Comparison of ENCODE assay signal across 9 cellular contexts in the genomic region with DNA sequence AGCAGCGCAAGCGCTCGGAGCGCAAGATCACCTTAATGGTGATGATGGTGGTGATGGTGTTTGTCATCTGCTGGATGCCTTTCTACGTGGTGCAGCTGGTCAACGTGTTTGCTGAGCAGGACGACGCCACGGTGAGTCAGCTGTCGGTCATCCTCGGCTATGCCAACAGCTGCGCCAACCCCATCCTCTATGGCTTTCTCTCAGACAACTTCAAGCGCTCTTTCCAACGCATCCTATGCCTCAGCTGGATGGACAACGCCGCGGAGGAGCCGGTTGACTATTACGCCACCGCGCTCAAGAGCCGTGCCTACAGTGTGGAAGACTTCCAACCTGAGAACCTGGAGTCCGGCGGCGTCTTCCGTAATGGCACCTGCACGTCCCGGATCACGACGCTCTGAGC. TPM values are rescaled to one million over a fixed set of nuclear protein-coding genes. Genes with fewer than 3 reads are reported as not detected.
DNase-seq lines count a peak whose midpoint lies in the region; ATAC-seq and TF ChIP-seq lines count a peak whose summit lies in the region.
"Had no signal": no experiment of that assay in that cellular context is flagged by ENCODE, and none has a peak within 500 bp of the region (broad histone marks: within the 10 kb centered on the region; RNA-seq: fewer than 3 reads in every experiment).

No MANE protein-coding gene starts in this region.

- no peaks in the 10 kb centered on the region for H3K4me1 ChIP-seq in rectal smooth muscle tissue (ENCODE audit: control insufficient read depth, insufficient read depth, low read length)

- in situ Hi-C loops in KBM-7 (cut with MboI; ENCODE audit: low pct_unique_long_range_greater_than_20kb, low sequenced_read_pairs) = no loop called here

- peaks cover 9% of the 10 kb centered on the region for H3K27me3 ChIP-seq in rectal smooth muscle tissue (ENCODE audit: control insufficient read depth, insufficient read depth, low read length)

- POLR2A ChIA-PET in RWPE1 (lab: Yijun Ruan, JAX; ENCODE audit: low non-redundant PET) = no interaction called here

- no peaks in the 10 kb centered on the region for H3K36me3 ChIP-seq in rectal smooth muscle tissue (ENCODE audit: control insufficient read depth, insufficient read depth, low read length)

- TF ChIP-seq CTCF in RWPE1 (conservative IDR thresholded peaks at IDR 0.05; ENCODE audit: low read depth) (no peak), fibroblast of the aortic adventitia (IDR thresholded peaks at IDR 0.05; ENCODE audit: insufficient read depth, low read length) (no peak)

- H3K4me3 ChIP-seq in fibroblast of the aortic adventitia (ENCODE audit: low read depth, low read length) (peak overlapping the region; percentile 52), rectal smooth muscle tissue (ENCODE audit: low read length) (peak overlapping the region; percentile 41)

- no peak overlapping the region for H3K9ac ChIP-seq in rectal smooth muscle tissue (ENCODE audit: low read length)

- DNase-seq in COLO668 (lab: John Stamatoyannopoulos, UW; ENCODE audit: unreplicated experiment) (peak; percentile 68), RWPE1 (ENCODE audit: low spot score) (peak; percentile 26), fibroblast of the aortic adventitia (ENCODE audit: low read depth) (peak; percentile 20), KBM-7 (no peak), NCI-H2081 (lab: John Stamatoyannopoulos, UW) (no peak), NCI-H2081 treated with DMSO at 0.1 percent for 48 hours (lab: John Stamatoyannopoulos, UW) (no peak)
- DNase-seq: activated CD4-positive, alpha-beta T cell treated with anti-CD3 and anti-CD28 coated beads, Interleukin-2, amount 10 ng/mL, durations not matched to agents 24 days and 14 days had no signal

- ATAC-seq in HG02798 (IDR thresholded peaks at IDR 0.05; ENCODE audit: poor library complexity, unreplicated experiment) = no peak

- H3K27ac ChIP-seq in RWPE1 = no peak overlapping the region
- H3K27ac ChIP-seq in rectal smooth muscle tissue (ENCODE audit: low read depth, low read length) = no peak overlapping the region

- CTCF ChIA-PET in RWPE1 (lab: Yijun Ruan, JAX) = no interaction called here

RNA-seq across cellular contexts. Expression of gene SSTR1, which starts 2.5 kb away (rescaled TPM):
- 0.57 and 0.63 TPM in 2 replicates for total RNA-seq in fibroblast of the aortic adventitia (ENCODE audit: low replicate concordance)
- total RNA-seq: activated CD4-positive, alpha-beta T cell treated with anti-CD3 and anti-CD28 coated beads, Interleukin-2, amount 10 ng/mL, durations not matched to agents 24 days and 14 days had no signal

RNA-seq across cellular contexts. Expression of gene CLEC14A, which starts 45.7 kb away (rescaled TPM):
- 0.63 and 4.5 TPM in 2 replicates for total RNA-seq in fibroblast of the aortic adventitia (ENCODE audit: low replicate concordance)
- total RNA-seq: activated CD4-positive, alpha-beta T cell treated with anti-CD3 and anti-CD28 coated beads, Interleukin-2, amount 10 ng/mL, durations not matched to agents 24 days and 14 days had no signal

Comparison
In these comparisons a context has a peak if more than half of its experiments do, and no peak if none do; other contexts are left out.
1. DNase-seq: peak in COLO668 (single experiment), RWPE1 (single experiment) and fibroblast of the aortic adventitia (single experiment); none in KBM-7 (single experiment), NCI-H2081 (0 of 2) and NCI-H2081 treated with DMSO at 0.1 percent for 48 hours (single experiment).